Comparison of ENCODE assay signal across 27 cellular contexts in the genomic region with DNA sequence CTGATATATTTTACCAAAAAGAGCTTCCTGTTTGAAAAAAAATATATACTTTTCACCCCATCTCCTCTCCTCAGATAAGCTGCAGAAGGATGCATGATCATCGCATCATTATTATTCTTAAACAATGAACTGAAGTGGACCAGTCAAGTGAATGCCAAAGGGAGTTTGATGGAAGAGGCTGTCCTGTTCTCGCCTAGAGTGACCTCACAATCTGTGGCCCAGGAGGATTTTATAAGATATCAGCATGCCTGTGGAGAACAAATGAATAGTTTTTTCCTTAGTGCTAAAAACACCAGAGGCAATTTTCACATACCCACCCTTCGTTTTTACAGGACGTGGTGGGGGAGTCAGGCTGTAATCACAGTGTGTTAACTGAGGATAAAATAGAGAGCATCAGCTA.
"Had no signal": no experiment of that assay in that cellular context is flagged by ENCODE, and none has a peak within 500 bp of the region (broad histone marks: within the 10 kb centered on the region; RNA-seq: fewer than 3 reads in every experiment).

No MANE protein-coding gene starts in this region.

- FAIRE-seq: urothelium cell line had no signal

- H3K4me1 ChIP-seq: ascending aorta, right lobe of liver had no signal

- H3K27me3 ChIP-seq: adrenal gland, ascending aorta, cardiac muscle cell, foreskin keratinocyte, right lobe of liver had no signal

- ATAC-seq: activated CD4-positive, CD25-positive, alpha-beta regulatory T cell treated with anti-CD3 and anti-CD28 coated beads, Interleukin-2, amount 50 U/mL, for 24 hours; effector memory CD8-positive, alpha-beta T cell; foreskin keratinocyte; natural killer cell; stimulated activated naive CD8-positive, alpha-beta T cell treated with anti-CD3 and anti-CD28 coated beads, Interleukin-15, Interleukin-2, amounts not matched to agents 100 U/mL and 50 U/mL, for 24 hours had no signal

- DNase-seq: activated CD4-positive, alpha-beta T cell treated with anti-CD3 and anti-CD28 coated beads for 48 hours; activated CD4-positive, alpha-beta T cell treated with anti-CD3 and anti-CD28 coated beads, Interleukin-2, amount 50 U/mL, for 48 hours; activated CD8-positive, alpha-beta memory T cell treated with anti-CD3 and anti-CD28 coated beads for 24 hours; activated effector memory CD4-positive, alpha-beta T cell treated with Interleukin-2 at 50 U/mL for 16 hours; activated naive CD4-positive, alpha-beta T cell treated with Interleukin-2 at 50 U/mL for 16 hours; activated naive CD8-positive, alpha-beta T cell treated with anti-CD3 and anti-CD28 coated beads for 36 hours; cortex of kidney; effector memory CD8-positive, alpha-beta T cell; foreskin keratinocyte; hippocampal formation; mesendoderm; natural killer cell; posterior cingulate gyrus; right lobe of liver; stimulated activated CD4-positive, alpha-beta T cell treated with anti-CD3 and anti-CD28 coated beads, Interleukin-2, amount 100 ng/mL, for 48 hours; stimulated activated naive CD8-positive, alpha-beta T cell treated with anti-CD3 and anti-CD28 coated beads, Interleukin-15, Interleukin-2, amounts not matched to agents 100 U/mL and 50 U/mL, for 24 hours; SW 1271; T1000; trophoblast cell; WERI-Rb-1 had no signal

- H3K9me3 ChIP-seq: adrenal gland, ascending aorta, right lobe of liver, thoracic aorta had no signal

- H3K36me3 ChIP-seq: adrenal gland, ascending aorta, cardiac muscle cell, right lobe of liver, thoracic aorta, WERI-Rb-1 had no signal

- H3K4me3 ChIP-seq: ascending aorta, cardiac muscle cell, lung, right lobe of liver had no signal

- H3K27ac ChIP-seq: adrenal gland, ascending aorta, cardiac muscle cell, foreskin keratinocyte, right lobe of liver, thoracic aorta, WERI-Rb-1 had no signal
